Comparison of ENCODE assay signal across 12 cellular contexts in the genomic region with DNA sequence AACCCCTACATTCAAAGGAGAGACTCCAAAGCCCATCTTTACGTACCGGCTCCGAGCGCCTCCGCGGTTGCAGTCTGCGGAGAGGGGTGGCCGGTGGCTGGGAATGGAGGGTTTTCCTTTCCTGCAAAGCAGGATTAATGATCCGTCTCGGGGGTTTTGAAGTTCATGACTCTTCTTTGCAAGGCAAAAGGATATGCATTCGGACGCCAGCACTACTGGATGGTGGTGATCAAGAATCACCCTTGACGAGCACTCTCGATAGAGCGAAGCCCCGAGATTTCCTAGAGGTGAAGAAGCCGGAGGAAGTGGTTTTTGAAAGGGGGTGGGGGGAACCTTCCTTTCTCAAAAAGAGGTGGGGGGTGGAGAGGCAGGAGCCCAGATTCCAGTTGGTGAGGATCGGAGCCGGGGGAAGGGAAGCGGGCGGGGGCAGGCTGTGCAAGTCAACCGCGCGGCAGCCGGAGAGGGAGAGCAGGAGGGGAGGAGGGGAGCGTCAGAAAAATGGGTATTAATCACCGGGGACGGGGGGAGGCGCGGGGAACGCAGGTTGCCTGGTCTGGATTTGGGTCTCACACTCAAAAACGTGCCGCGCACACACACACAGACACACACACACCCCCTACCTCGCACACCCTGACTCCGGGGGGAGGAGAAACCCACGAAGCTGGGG. TPM values are rescaled to one million over a fixed set of nuclear protein-coding genes. Genes with fewer than 3 reads are reported as not detected.
A peak's percentile ranks its signal among the peaks of the same experiment; 100 is the strongest.
DNase-seq lines count a peak whose midpoint lies in the region; ATAC-seq and TF ChIP-seq lines count a peak whose summit lies in the region.
"Had no signal": no experiment of that assay in that cellular context is flagged by ENCODE, and none has a peak within 500 bp of the region (broad histone marks: within the 10 kb centered on the region; RNA-seq: fewer than 3 reads in every experiment).

TSS of gene GRIN2B (minus strand) at position 307 of the 667 bp plus-strand sequence. CDS start 115,394 bp downstream, outside the sequence.

- H3K4me3 Mint-ChIP-seq in MCF 10A (ENCODE audit: unreplicated experiment), result no peak within 1 kb of the TSS
- H3K4me3 Mint-ChIP-seq in brain, result peak within 1 kb of the TSS; percentile 88 to 96 (median 93)
- H3K4me3 Mint-ChIP-seq in type B pancreatic cell, result peak within 1 kb of the TSS; percentile 92
- H3K4me3 Mint-ChIP-seq: HFFc6 had no signal

- intact Hi-C loops in breast epithelium (cut with DNase I; ENCODE audit: low total_unique reads) (no loop called here), MCF 10A (cut with micrococcal nuclease) (no loop called here)

- no peak within 1 kb of the TSS for H2AFZ ChIP-seq in mesenchymal stem cell (ENCODE audit: low read depth, low read length)

- H2BK12ac ChIP-seq in mesenchymal stem cell (ENCODE audit: low read length in 2 of 2), result no peak within 1 kb of the TSS

- no TSS peak for BruUV-seq in MCF 10A (replicated peaks; lab: Mats Ljungman, UMichigan)

- 3% methylated on average over 21 of the region's 37 CpGs for WGBS in mesenchymal stem cell

- peak within 1 kb of the TSS; percentile 3 for H3K9ac ChIP-seq in mesenchymal stem cell (ENCODE audit: low read length)

- H3K27me3 ChIP-seq in breast epithelium, result peaks cover 0 to 64% of the 10 kb centered on the region in 2 donors
- H3K27me3 ChIP-seq in mesenchymal stem cell (ENCODE audit: control insufficient read depth in 1 of 2, insufficient read depth in 1 of 2, low read length in 2 of 2), result peaks cover 55 to 70% of the 10 kb centered on the region in 2 experiments

- DNase-seq in breast epithelium (ENCODE audit: low spot score in 2 of 2), result no peak
- no peak for DNase-seq in MCF 10A (ENCODE audit: unreplicated experiment)
- DNase-seq in mesenchymal stem cell, result no peak
- no peak for DNase-seq in type B pancreatic cell (ENCODE audit: extremely low spot score, unreplicated experiment)
- DNase-seq in cortex of kidney (lab: John Stamatoyannopoulos, UW), result no peak
- DNase-seq in ureter (ENCODE audit: low spot score), result no peak
- DNase-seq: activated gamma-delta T cell, HFFc6, NCI-H510A had no signal

- H3K27ac Mint-ChIP-seq in MCF 10A (ENCODE audit: low read depth, unreplicated experiment), result no peak within 1 kb of the TSS
- H3K27ac Mint-ChIP-seq in brain, result peak within 1 kb of the TSS; percentile 60 to 98 (median 86)
- peak within 1 kb of the TSS; percentile 37 for H3K27ac Mint-ChIP-seq in type B pancreatic cell
- H3K27ac Mint-ChIP-seq: HFFc6 had no signal

- no peak for TF ChIP-seq POLR2A in breast epithelium (IDR thresholded peaks at IDR 0.05)

- H4K91ac ChIP-seq in mesenchymal stem cell (ENCODE audit: low read length), result peak within 1 kb of the TSS; percentile 29

- H4K8ac ChIP-seq in mesenchymal stem cell (ENCODE audit: low read length), result peak within 1 kb of the TSS; percentile 43

- H3K18ac ChIP-seq in mesenchymal stem cell (ENCODE audit: low read depth in 1 of 2, low read length in 2 of 2), result no peak within 1 kb of the TSS

- no peak within 1 kb of the TSS for H2BK120ac ChIP-seq in mesenchymal stem cell (ENCODE audit: low read depth, low read length)

- CTCF ChIA-PET in MCF 10A (lab: Yijun Ruan, JAX), result no interaction called here

- H3K27ac ChIP-seq in breast epithelium, result no peak within 1 kb of the TSS
- no peak within 1 kb of the TSS for H3K27ac ChIP-seq in mesenchymal stem cell (ENCODE audit: low read length, poor library complexity, severe bottlenecking)
- H3K27ac ChIP-seq: pancreas had no signal

- H3K4me3 ChIP-seq in breast epithelium (peak within 1 kb of the TSS; percentile 17 to 60 (median 38)), mesenchymal stem cell (ENCODE audit: insufficient read depth in 1 of 2, low read depth in 1 of 2, low read length in 2 of 2) (peak within 1 kb of the TSS; percentile 40 to 76)

- ATAC-seq in HG02623 (IDR thresholded peaks at IDR 0.05; ENCODE audit: unreplicated experiment), result no peak

- no peaks in the 10 kb centered on the region for H3K36me3 ChIP-seq in breast epithelium
- no peaks in the 10 kb centered on the region for H3K36me3 ChIP-seq in mesenchymal stem cell (ENCODE audit: control insufficient read depth in 1 of 2, insufficient read depth in 2 of 2, low read depth in 1 of 2, low read length in 2 of 2)
- H3K36me3 ChIP-seq: pancreas had no signal

- H3K4me1 ChIP-seq in breast epithelium, result peaks cover 0 to 7% of the 10 kb centered on the region in 2 donors
- peaks cover 16% of the 10 kb centered on the region for H3K4me1 ChIP-seq in mesenchymal stem cell (ENCODE audit: control insufficient read depth, insufficient read depth, low read depth, low read length)
- H3K4me1 ChIP-seq: pancreas had no signal

- H2BK15ac ChIP-seq in mesenchymal stem cell (ENCODE audit: low read depth, poor library complexity, severe bottlenecking), result no peak within 1 kb of the TSS

- no peaks in the 10 kb centered on the region for H3K36me3 Mint-ChIP-seq in MCF 10A (ENCODE audit: insufficient read depth, unreplicated experiment)
- peaks cover 9% of the 10 kb centered on the region for H3K36me3 Mint-ChIP-seq in brain
- H3K36me3 Mint-ChIP-seq in type B pancreatic cell, result peaks cover 3% of the 10 kb centered on the region

- POLR2A ChIA-PET in MCF 10A (lab: Yijun Ruan, JAX), result no interaction called here

- H3K4ac ChIP-seq in mesenchymal stem cell (ENCODE audit: low read depth in 1 of 2, low read length in 2 of 2), result no peak within 1 kb of the TSS

- H3K9me3 Mint-ChIP-seq in MCF 10A (ENCODE audit: unreplicated experiment) (peaks cover 26% of the 10 kb centered on the region), brain (peaks cover 0 to 8% (median 3%) of the 10 kb centered on the region in 5 experiments), type B pancreatic cell (no peaks in the 10 kb centered on the region)

- H3K4me1 Mint-ChIP-seq in MCF 10A (ENCODE audit: insufficient read depth, unreplicated experiment), result no peaks in the 10 kb centered on the region
- H3K4me1 Mint-ChIP-seq in brain, result peaks cover 37% of the 10 kb centered on the region
- H3K4me1 Mint-ChIP-seq in type B pancreatic cell (ENCODE audit: unreplicated experiment), result no peaks in the 10 kb centered on the region

- H3K79me1 ChIP-seq in mesenchymal stem cell (replicated peaks; ENCODE audit: low read length, poor library complexity, severe bottlenecking), result no peaks in the 10 kb centered on the region

- H2BK5ac ChIP-seq in mesenchymal stem cell (ENCODE audit: low read depth, low read length, poor library complexity, severe bottlenecking), result no peak within 1 kb of the TSS

- no peak within 1 kb of the TSS for H3K14ac ChIP-seq in mesenchymal stem cell (ENCODE audit: low read length in 2 of 2)

- no peak within 1 kb of the TSS for H3K23ac ChIP-seq in mesenchymal stem cell (ENCODE audit: low read length in 2 of 2)

- peaks cover 10% of the 10 kb centered on the region for H3K27me3 Mint-ChIP-seq in MCF 10A (ENCODE audit: insufficient read depth, unreplicated experiment)
- peaks cover 72% of the 10 kb centered on the region for H3K27me3 Mint-ChIP-seq in brain
- H3K27me3 Mint-ChIP-seq in type B pancreatic cell, result peaks cover 89% of the 10 kb centered on the region

- no peak within 1 kb of the TSS for H2AK5ac ChIP-seq in mesenchymal stem cell (ENCODE audit: low read length, severe bottlenecking)

- TF ChIP-seq CTCF in breast epithelium (IDR thresholded peaks at IDR 0.05) (no peak), MCF 10A (IDR thresholded peaks at IDR 0.05; ENCODE audit: unreplicated experiment) (no peak), brain (conservative IDR thresholded peaks at IDR 0.05) (no peak), type B pancreatic cell (conservative IDR thresholded peaks at IDR 0.05) (no peak)

- H3K9me3 ChIP-seq in breast epithelium (no peaks in the 10 kb centered on the region), mesenchymal stem cell (ENCODE audit: control insufficient read depth, low read length) (no peaks in the 10 kb centered on the region)
- H3K9me3 ChIP-seq: pancreas had no signal

- H3K4me2 ChIP-seq in mesenchymal stem cell (ENCODE audit: low read length, poor library complexity, severe bottlenecking), result peak within 1 kb of the TSS; percentile 74

RNA-seq across cellular contexts. Expression of gene GRIN2B, which starts in this region (rescaled TPM):
- 1 to 10 TPM in 1 of 3 donors, under 1 TPM in 2; 0.16 to 3.3 (median 0.59) TPM for total RNA-seq in breast epithelium
- total RNA-seq in MCF 10A (2022), result not detected in 2 replicates
- polyA plus RNA-seq in brain (ENCODE audit: insufficient read depth, low read depth, low replicate concordance), result 0.61 TPM
- polyA plus RNA-seq in mesenchymal stem cell (2013, experiment 1 of 2), result not detected
- not detected for polyA plus RNA-seq in mesenchymal stem cell (2013, experiment 2 of 2)
- total RNA-seq in type B pancreatic cell (ENCODE audit: low replicate concordance), result 1.6 and 1.8 TPM in 2 replicates
- 0.03 TPM for total RNA-seq in ureter
- total RNA-seq: HFFc6 had no signal
